ENCODE assay signal across 19 cellular contexts in the genomic region with DNA sequence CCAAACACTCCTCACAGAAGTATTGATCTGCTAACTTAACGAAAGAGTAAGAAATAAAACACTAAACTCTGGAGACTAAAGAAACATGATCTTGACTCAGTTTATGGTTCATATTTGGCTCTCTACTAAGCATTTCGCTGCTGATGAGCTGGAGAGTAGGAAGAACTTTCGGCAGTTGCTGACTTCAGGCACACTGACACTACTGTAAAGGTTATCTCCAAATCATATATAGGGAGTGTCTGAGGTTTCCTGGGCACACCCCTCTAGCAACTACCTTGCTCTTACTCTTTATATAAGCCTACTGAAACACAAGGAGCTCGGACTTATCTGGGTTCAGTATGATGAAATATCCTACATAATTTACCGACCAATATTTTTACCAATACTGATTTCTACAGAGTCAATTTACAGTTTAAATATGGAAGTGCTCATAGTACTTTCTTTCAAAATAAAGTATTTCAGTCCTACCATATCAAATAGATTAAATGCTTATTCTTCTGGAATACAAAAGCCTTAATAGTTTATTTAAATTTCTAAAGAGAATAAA.
"Had no signal": no experiment of that assay in that cellular context is flagged by ENCODE, and none has a peak within 500 bp of the region (broad histone marks: within the 10 kb centered on the region; RNA-seq: fewer than 3 reads in every experiment).

No MANE protein-coding gene starts in this region.

- H3K27ac ChIP-seq: coronary artery, foreskin keratinocyte, hepatocyte, ovary, right atrium auricular region, sigmoid colon, skin epidermis, testis, tibial nerve had no signal

- ATAC-seq: foreskin keratinocyte; natural killer cell; stimulated activated naive B cell treated with anti-CD40 and anti-IgM and Interleukin-4, amounts not matched to agents 10 μg/mL and 1 μg/mL and 100 μg/mL, for 72 hours; stimulated activated naive CD8-positive, alpha-beta T cell treated with anti-CD3 and anti-CD28 coated beads, Interleukin-15, amount 100 ng/mL, for 72 hours had no signal

- H3K27me3 Mint-ChIP-seq: stimulated activated naive B cell treated with anti-CD40 and anti-IgM and Interleukin-4, amounts not matched to agents 10 μg/mL and 1 μg/mL and 100 μg/mL, for 72 hours; stimulated activated naive CD8-positive, alpha-beta T cell treated with anti-CD3 and anti-CD28 coated beads, Interleukin-15, amount 100 ng/mL, for 72 hours had no signal

- H3K9me3 Mint-ChIP-seq: endodermal cell; natural killer cell; neural crest cell; stimulated activated naive B cell treated with anti-CD40 and anti-IgM and Interleukin-4, amounts not matched to agents 10 μg/mL and 1 μg/mL and 100 μg/mL, for 72 hours; stimulated activated naive CD8-positive, alpha-beta T cell treated with anti-CD3 and anti-CD28 coated beads, Interleukin-15, amount 100 ng/mL, for 72 hours had no signal

- H3K27ac Mint-ChIP-seq: endodermal cell; natural killer cell; stimulated activated naive B cell treated with anti-CD40 and anti-IgM and Interleukin-4, amounts not matched to agents 10 μg/mL and 1 μg/mL and 100 μg/mL, for 72 hours; stimulated activated naive CD8-positive, alpha-beta T cell treated with anti-CD3 and anti-CD28 coated beads, Interleukin-15, amount 100 ng/mL, for 72 hours had no signal

- H3K9me3 ChIP-seq: ovary, right atrium auricular region, sigmoid colon, testis, tibial nerve had no signal

- DNase-seq: effector CD4-positive, alpha-beta T cell; endodermal cell; erythroblast; foreskin keratinocyte; natural killer cell; ovary; sigmoid colon; stimulated activated CD4-positive, alpha-beta T cell treated with anti-CD3 and anti-CD28 coated beads, Interleukin-2, amount 100 ng/mL, for 24 hours; stimulated activated CD4-positive, alpha-beta T cell treated with anti-CD3 and anti-CD28 coated beads, Interleukin-4, amount 100 ng/mL, for 4 hours; stimulated activated naive B cell treated with anti-CD40 and anti-IgM and Interleukin-4, amounts not matched to agents 10 μg/mL and 1 μg/mL and 100 μg/mL, for 72 hours; stimulated activated naive CD8-positive, alpha-beta T cell treated with anti-CD3 and anti-CD28 coated beads, Interleukin-15, amount 100 ng/mL, for 72 hours; testis had no signal

- H3K36me3 ChIP-seq: ovary, right atrium auricular region had no signal

- FAIRE-seq: endothelial cell of umbilical vein had no signal

- H3K4me1 Mint-ChIP-seq: neural crest cell; stimulated activated naive CD8-positive, alpha-beta T cell treated with anti-CD3 and anti-CD28 coated beads, Interleukin-15, amount 100 ng/mL, for 72 hours had no signal

- H3K27me3 ChIP-seq: foreskin keratinocyte, hepatocyte, ovary, right atrium auricular region, sigmoid colon, testis, tibial nerve had no signal

- H3K4me1 ChIP-seq: foreskin keratinocyte, right atrium auricular region, sigmoid colon, testis, tibial nerve had no signal

- H3K4me3 ChIP-seq: coronary artery, hepatocyte, ovary, right atrium auricular region, sigmoid colon, skin epidermis, testis, tibial nerve had no signal

- H3K4me3 Mint-ChIP-seq: endodermal cell; natural killer cell; neural crest cell; stimulated activated naive B cell treated with anti-CD40 and anti-IgM and Interleukin-4, amounts not matched to agents 10 μg/mL and 1 μg/mL and 100 μg/mL, for 72 hours; stimulated activated naive CD8-positive, alpha-beta T cell treated with anti-CD3 and anti-CD28 coated beads, Interleukin-15, amount 100 ng/mL, for 72 hours had no signal
